In the genomic region with DNA sequence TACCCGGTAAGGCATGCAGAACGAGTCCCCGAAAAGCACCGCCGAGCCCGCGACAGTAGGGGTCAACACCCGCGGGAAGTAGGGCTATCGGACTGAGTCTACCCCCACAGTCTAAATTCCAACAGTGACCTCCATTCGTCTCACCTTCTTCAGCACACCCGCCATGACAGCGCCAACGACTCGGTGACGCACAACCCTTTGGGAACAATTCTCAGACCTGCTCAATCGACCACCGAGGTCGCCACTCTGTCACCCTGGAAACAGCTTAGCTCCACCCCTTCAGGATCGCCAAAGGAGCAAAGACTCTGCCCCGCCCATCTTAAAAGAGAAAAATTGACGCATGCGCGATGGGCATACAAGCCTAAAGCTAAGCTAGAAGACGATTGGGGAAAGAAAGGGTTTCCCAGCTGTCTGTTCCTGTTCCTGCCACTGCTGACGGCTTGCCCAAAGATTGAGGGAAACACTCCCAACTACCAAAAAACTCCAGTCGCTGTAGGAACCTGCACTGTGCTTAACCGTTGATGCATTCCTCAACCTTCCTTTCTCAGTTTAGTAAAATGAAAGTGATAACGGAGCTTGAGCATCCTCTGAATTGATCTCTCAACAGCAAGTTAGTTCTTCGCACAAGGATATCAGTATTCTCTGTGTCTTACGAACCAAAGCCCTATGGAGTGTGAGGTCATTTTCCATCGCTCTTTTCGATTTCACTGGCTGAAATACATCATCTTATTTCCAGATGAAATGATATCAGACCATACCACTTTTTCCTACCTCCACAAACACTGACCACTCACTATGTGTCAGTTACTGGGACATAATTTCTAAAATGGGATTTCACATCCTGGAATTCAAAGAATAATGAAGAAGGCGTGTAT, we compare ENCODE assay signal across 8 cellular contexts. TPM values are rescaled to one million over a fixed set of nuclear protein-coding genes. Genes with fewer than 3 reads are reported as not detected.
DNase-seq lines count a peak whose midpoint lies in the region; ATAC-seq, FAIRE-seq and TF ChIP-seq lines count a peak whose summit lies in the region.

NDUFA5 (minus strand) TSS at position 188 of the 875 bp plus-strand sequence; CDS start at position 165, 23 bp downstream.

- TF ChIP-seq CTCF in body of pancreas (IDR thresholded peaks at IDR 0.05): no peak

- FAIRE-seq in A204.1 (lab: Jason Lieb, UNC) (peak; percentile 99), TTC549 (lab: Jason Lieb, UNC) (peak; percentile 92)

- peak; percentile 97 for ATAC-seq in GM18858 (IDR thresholded peaks at IDR 0.05; ENCODE audit: unreplicated experiment)
- peak; percentile 99 for ATAC-seq in HG03066 (IDR thresholded peaks at IDR 0.05; ENCODE audit: low read depth, unreplicated experiment)
- ATAC-seq in body of pancreas: peak; percentile 100
- ATAC-seq in sciatic nerve: peak; percentile 99

- intact Hi-C loops in body of pancreas (cut with DNase I) (no loop called here), sciatic nerve (cut with DNase I) (no loop called here)

- H3K36me3 ChIP-seq in body of pancreas (replicated peaks in 1 of 2; ENCODE audit: insufficient read depth in 1 of 2, low read depth in 2 of 2): no peaks in the 10 kb centered on the region

- H3K9me3 ChIP-seq in body of pancreas: no peaks in the 10 kb centered on the region

- H3K4me3 ChIP-seq in body of pancreas: peak within 1 kb of the TSS; percentile 51 to 81

- DNase-seq in NCI-H2107 treated with DMSO at 0.1 percent for 48 hours (lab: John Stamatoyannopoulos, UW; ENCODE audit: unreplicated experiment) (peak; percentile 100), body of pancreas (peak; percentile 98 to 100 (median 99)), iPS DF 19.7 (ENCODE audit: low read depth, low spot score) (peak; percentile 95), sciatic nerve (ENCODE audit: low spot score) (peak; percentile 97)

- H3K27ac ChIP-seq in body of pancreas: peak within 1 kb of the TSS; percentile 78 to 94 (median 83)

- peaks cover 19% of the 10 kb centered on the region for H3K4me1 ChIP-seq in body of pancreas

- peak; percentile 32 to 82 (median 80) for TF ChIP-seq POLR2A in body of pancreas (IDR thresholded peaks at IDR 0.05)

- no peaks in the 10 kb centered on the region for H3K27me3 ChIP-seq in body of pancreas

- WGBS in body of pancreas, 2 donors: 5 to 6% methylated on average over 25 to 34 of the region's 34 CpGs

RNA-seq across cellular contexts. Expression of gene NDUFA5, which starts in this region (rescaled TPM):
- 10 to 100 TPM; 33.3 to 50.6 TPM for total RNA-seq in body of pancreas
- total RNA-seq in sciatic nerve: 67.4 TPM

Comparison
In these comparisons a context has a peak if more than half of its experiments do, and no peak if none do; other contexts are left out.
1. Peak in every context shown above with its lines: DNase-seq, ATAC-seq, H3K4me3 ChIP-seq and H3K27ac ChIP-seq.